1 cellular context compared by ENCODE assay signal in genomic region chr12:94148841-94149780, GRCh38.
TF ChIP-seq lines count a peak whose summit lies in the region.

No MANE protein-coding gene starts in this region.

TF ChIP-seq in HepG2, 621 proteins besides CTCF, POLR2A, EP300 and RAD21 (continued from another document and continues in another):
- TF ChIP-seq, protein P1, sequence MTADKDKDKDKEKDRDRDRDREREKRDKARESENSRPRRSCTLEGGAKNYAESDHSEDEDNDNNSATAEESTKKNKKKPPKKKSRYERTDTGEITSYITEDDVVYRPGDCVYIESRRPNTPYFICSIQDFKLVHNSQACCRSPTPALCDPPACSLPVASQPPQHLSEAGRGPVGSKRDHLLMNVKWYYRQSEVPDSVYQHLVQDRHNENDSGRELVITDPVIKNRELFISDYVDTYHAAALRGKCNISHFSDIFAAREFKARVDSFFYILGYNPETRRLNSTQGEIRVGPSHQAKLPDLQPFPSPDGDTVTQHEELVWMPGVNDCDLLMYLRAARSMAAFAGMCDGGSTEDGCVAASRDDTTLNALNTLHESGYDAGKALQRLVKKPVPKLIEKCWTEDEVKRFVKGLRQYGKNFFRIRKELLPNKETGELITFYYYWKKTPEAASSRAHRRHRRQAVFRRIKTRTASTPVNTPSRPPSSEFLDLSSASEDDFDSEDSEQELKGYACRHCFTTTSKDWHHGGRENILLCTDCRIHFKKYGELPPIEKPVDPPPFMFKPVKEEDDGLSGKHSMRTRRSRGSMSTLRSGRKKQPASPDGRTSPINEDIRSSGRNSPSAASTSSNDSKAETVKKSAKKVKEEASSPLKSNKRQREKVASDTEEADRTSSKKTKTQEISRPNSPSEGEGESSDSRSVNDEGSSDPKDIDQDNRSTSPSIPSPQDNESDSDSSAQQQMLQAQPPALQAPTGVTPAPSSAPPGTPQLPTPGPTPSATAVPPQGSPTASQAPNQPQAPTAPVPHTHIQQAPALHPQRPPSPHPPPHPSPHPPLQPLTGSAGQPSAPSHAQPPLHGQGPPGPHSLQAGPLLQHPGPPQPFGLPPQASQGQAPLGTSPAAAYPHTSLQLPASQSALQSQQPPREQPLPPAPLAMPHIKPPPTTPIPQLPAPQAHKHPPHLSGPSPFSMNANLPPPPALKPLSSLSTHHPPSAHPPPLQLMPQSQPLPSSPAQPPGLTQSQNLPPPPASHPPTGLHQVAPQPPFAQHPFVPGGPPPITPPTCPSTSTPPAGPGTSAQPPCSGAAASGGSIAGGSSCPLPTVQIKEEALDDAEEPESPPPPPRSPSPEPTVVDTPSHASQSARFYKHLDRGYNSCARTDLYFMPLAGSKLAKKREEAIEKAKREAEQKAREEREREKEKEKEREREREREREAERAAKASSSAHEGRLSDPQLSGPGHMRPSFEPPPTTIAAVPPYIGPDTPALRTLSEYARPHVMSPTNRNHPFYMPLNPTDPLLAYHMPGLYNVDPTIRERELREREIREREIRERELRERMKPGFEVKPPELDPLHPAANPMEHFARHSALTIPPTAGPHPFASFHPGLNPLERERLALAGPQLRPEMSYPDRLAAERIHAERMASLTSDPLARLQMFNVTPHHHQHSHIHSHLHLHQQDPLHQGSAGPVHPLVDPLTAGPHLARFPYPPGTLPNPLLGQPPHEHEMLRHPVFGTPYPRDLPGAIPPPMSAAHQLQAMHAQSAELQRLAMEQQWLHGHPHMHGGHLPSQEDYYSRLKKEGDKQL (CRISPR knock-in tag; IDR thresholded peaks at IDR 0.05; ENCODE audit: low read depth), result 0 out of 2 replicates have a peak, but pooled peaks have one; percentile 39
- TF ChIP-seq ZNF260 (CRISPR knock-in tag; IDR thresholded peaks at IDR 0.05; ENCODE audit: borderline replicate concordance, low read depth), result no peak
- peak; percentile 69; the same call in 1 of the 2 replicates for TF ChIP-seq HDAC2 (CRISPR knock-in tag; IDR thresholded peaks at IDR 0.05)
- TF ChIP-seq ZNF451 (CRISPR knock-in tag; IDR thresholded peaks at IDR 0.05), result 0 out of 2 replicates have a peak, but pooled peaks have one; percentile 47
- TF ChIP-seq REL (CRISPR knock-in tag; conservative IDR thresholded peaks at IDR 0.05), result peak; percentile 84; the same call in 1 of the 2 replicates
- TF ChIP-seq ZNF737 (CRISPR knock-in tag; IDR thresholded peaks at IDR 0.05; ENCODE audit: borderline replicate concordance), result no peak
- TF ChIP-seq FOXP4 (CRISPR knock-in tag; IDR thresholded peaks at IDR 0.05), result 0 out of 2 replicates have a peak, but pooled peaks have one; percentile 16
- TF ChIP-seq, protein P2, sequence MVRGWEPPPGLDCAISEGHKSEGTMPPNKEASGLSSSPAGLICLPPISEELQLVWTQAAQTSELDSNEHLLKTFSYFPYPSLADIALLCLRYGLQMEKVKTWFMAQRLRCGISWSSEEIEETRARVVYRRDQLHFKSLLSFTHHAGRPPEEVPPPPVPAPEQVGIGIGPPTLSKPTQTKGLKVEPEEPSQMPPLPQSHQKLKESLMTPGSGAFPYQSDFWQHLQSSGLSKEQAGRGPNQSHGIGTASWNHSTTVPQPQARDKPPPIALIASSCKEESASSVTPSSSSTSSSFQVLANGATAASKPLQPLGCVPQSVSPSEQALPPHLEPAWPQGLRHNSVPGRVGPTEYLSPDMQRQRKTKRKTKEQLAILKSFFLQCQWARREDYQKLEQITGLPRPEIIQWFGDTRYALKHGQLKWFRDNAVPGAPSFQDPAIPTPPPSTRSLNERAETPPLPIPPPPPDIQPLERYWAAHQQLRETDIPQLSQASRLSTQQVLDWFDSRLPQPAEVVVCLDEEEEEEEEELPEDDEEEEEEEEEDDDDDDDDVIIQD (CRISPR knock-in tag; IDR thresholded peaks at IDR 0.05; ENCODE audit: low read depth), result no peak
- no peak for TF ChIP-seq ZNF75D (CRISPR knock-in tag; IDR thresholded peaks at IDR 0.05; ENCODE audit: borderline replicate concordance)
- TF ChIP-seq ZBTB10 (CRISPR knock-in tag; IDR thresholded peaks at IDR 0.05; ENCODE audit: borderline replicate concordance), result no peak; the same call in 1 of the 2 replicates
- TF ChIP-seq HNRNPLL (IDR thresholded peaks at IDR 0.05; ENCODE audit: low read depth, low read length, poor library complexity, severe bottlenecking), result peak; percentile 78
- TF ChIP-seq SMYD3 (CRISPR knock-in tag; IDR thresholded peaks at IDR 0.05), result peak; percentile 86; the same call in 1 of the 2 replicates
- peak; percentile 65; the same call in 1 of the 2 replicates for TF ChIP-seq ETV6 (CRISPR knock-in tag; conservative IDR thresholded peaks at IDR 0.05)
- no peak for TF ChIP-seq NCOA2 (CRISPR knock-in tag; IDR thresholded peaks at IDR 0.05)
- TF ChIP-seq NFYB (CRISPR knock-in tag; IDR thresholded peaks at IDR 0.05), result no peak
- no peak for TF ChIP-seq ZNF550 (CRISPR knock-in tag; IDR thresholded peaks at IDR 0.05; ENCODE audit: borderline replicate concordance)
- TF ChIP-seq, protein P3, sequence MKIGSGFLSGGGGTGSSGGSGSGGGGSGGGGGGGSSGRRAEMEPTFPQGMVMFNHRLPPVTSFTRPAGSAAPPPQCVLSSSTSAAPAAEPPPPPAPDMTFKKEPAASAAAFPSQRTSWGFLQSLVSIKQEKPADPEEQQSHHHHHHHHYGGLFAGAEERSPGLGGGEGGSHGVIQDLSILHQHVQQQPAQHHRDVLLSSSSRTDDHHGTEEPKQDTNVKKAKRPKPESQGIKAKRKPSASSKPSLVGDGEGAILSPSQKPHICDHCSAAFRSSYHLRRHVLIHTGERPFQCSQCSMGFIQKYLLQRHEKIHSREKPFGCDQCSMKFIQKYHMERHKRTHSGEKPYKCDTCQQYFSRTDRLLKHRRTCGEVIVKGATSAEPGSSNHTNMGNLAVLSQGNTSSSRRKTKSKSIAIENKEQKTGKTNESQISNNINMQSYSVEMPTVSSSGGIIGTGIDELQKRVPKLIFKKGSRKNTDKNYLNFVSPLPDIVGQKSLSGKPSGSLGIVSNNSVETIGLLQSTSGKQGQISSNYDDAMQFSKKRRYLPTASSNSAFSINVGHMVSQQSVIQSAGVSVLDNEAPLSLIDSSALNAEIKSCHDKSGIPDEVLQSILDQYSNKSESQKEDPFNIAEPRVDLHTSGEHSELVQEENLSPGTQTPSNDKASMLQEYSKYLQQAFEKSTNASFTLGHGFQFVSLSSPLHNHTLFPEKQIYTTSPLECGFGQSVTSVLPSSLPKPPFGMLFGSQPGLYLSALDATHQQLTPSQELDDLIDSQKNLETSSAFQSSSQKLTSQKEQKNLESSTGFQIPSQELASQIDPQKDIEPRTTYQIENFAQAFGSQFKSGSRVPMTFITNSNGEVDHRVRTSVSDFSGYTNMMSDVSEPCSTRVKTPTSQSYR (CRISPR knock-in tag; IDR thresholded peaks at IDR 0.05; ENCODE audit: borderline replicate concordance), result no peak
- TF ChIP-seq TBX3 (IDR thresholded peaks at IDR 0.05; ENCODE audit: borderline replicate concordance), result no peak
- TF ChIP-seq ATF2 (CRISPR knock-in tag; IDR thresholded peaks at IDR 0.05), result peak; percentile 72; the same call in 1 of the 2 replicates
- TF ChIP-seq ZFP41 (CRISPR knock-in tag; IDR thresholded peaks at IDR 0.05; ENCODE audit: borderline replicate concordance), result 0 out of 2 replicates have a peak, but pooled peaks have one; percentile 40
- no peak for TF ChIP-seq ZFAT (CRISPR knock-in tag; conservative IDR thresholded peaks at IDR 0.05)
- no peak for TF ChIP-seq ELK4 (CRISPR knock-in tag; IDR thresholded peaks at IDR 0.05; ENCODE audit: borderline replicate concordance)
- TF ChIP-seq, protein P4, sequence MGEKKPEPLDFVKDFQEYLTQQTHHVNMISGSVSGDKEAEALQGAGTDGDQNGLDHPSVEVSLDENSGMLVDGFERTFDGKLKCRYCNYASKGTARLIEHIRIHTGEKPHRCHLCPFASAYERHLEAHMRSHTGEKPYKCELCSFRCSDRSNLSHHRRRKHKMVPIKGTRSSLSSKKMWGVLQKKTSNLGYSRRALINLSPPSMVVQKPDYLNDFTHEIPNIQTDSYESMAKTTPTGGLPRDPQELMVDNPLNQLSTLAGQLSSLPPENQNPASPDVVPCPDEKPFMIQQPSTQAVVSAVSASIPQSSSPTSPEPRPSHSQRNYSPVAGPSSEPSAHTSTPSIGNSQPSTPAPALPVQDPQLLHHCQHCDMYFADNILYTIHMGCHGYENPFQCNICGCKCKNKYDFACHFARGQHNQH (CRISPR knock-in tag; IDR thresholded peaks at IDR 0.05), result 0 out of 2 replicates have a peak, but pooled peaks have one; percentile 20
- TF ChIP-seq ZSCAN31 (CRISPR knock-in tag; IDR thresholded peaks at IDR 0.05; ENCODE audit: low read depth), result peak; percentile 36; the same call in 1 of the 2 replicates
- TF ChIP-seq SAP130 (CRISPR knock-in tag; IDR thresholded peaks at IDR 0.05; ENCODE audit: low read depth), result peak; percentile 50
- TF ChIP-seq ZNF574 (CRISPR knock-in tag; IDR thresholded peaks at IDR 0.05), result peak; percentile 51
- no peak for TF ChIP-seq NONO (IDR thresholded peaks at IDR 0.05)
- peak; percentile 88 for TF ChIP-seq NONO (CRISPR knock-in tag; conservative IDR thresholded peaks at IDR 0.05)
- TF ChIP-seq IKZF4 (CRISPR knock-in tag; IDR thresholded peaks at IDR 0.05; ENCODE audit: borderline replicate concordance, low read depth, not compliant biosample characterization), result peak; percentile 22
